In genomic region chr22:30326704-30327362, GRCh38 we compare ENCODE assay signal across 8 cellular contexts. TPM values are rescaled to one million over a fixed set of nuclear protein-coding genes. Genes with fewer than 3 reads are reported as not detected.
DNase-seq lines count a peak whose midpoint lies in the region; ATAC-seq and TF ChIP-seq lines count a peak whose summit lies in the region.

TSS of gene TBC1D10A (minus strand) at chr22:30326941. CDS start at chr22:30326881, 60 bp downstream.

- DNase-seq in DMS153 (lab: John Stamatoyannopoulos, UW): peak; percentile 89
- DNase-seq in Jurkat, Clone E6-1 (ENCODE audit: low read depth, low spot score): peak; percentile 89
- DNase-seq in PC-3: peak; percentile 92
- peak; percentile 93 for DNase-seq in activated T-cell treated with anti-CD3 and anti-CD28 coated beads, Interleukin-2, amount 50 U/mL, for 24 hours
- DNase-seq in stimulated activated CD8-positive, alpha-beta memory T cell treated with anti-CD3 and anti-CD28 coated beads, Interleukin-4, amount 100 ng/mL, for 4 hours (ENCODE audit: low read depth in 2 of 2, low spot score in 1 of 2): peak; percentile 74 to 86

- no peaks in the 10 kb centered on the region for H3K9me2 ChIP-seq in PC-3 (replicated peaks; ENCODE audit: low read length)

- CTCF ChIA-PET in PC-3 (lab: Charles Lee): interaction anchor here (0.6 to 2.5 kb wide), 5 partner anchors 17 to 238 kb away, joined by 3 to 33 read pairs (median 4); partner anchors contain the start of gene CASTOR1

- H3K27me3 ChIP-seq in PC-3 (ENCODE audit: low read length) (no peaks in the 10 kb centered on the region), esophagus (ENCODE audit: control insufficient read depth in 1 of 2, insufficient read depth in 2 of 2, low read length in 2 of 2) (no peaks in the 10 kb centered on the region), mucosa of rectum (ENCODE audit: control insufficient read depth in 2 of 2, insufficient read depth in 2 of 2, low read length in 2 of 2) (no peaks in the 10 kb centered on the region)

- peak; percentile 90 for ATAC-seq in GM21619 (IDR thresholded peaks at IDR 0.05; ENCODE audit: unreplicated experiment)
- peak; percentile 88 for ATAC-seq in PC-3

- no TSS peak for BruUV-seq in PC-3 (replicated peaks; lab: Mats Ljungman, UMichigan)

- peaks cover 50% of the 10 kb centered on the region for H3K4me1 Mint-ChIP-seq in activated T-cell treated with anti-CD3 and anti-CD28 coated beads, Interleukin-2, amount 50 U/mL, for 24 hours (ENCODE audit: low read depth)

- peak within 1 kb of the TSS; percentile 81 for H2AFZ ChIP-seq in PC-3 (ENCODE audit: low read length)

- intact Hi-C loops in PC-3 (cut with micrococcal nuclease): loop anchor here (5.0 kb wide), 1 partner anchor 40 kb away; the partner anchor contains the start of gene CASTOR1

- POLR2A ChIA-PET in PC-3 (lab: Charles Lee; ENCODE audit: unreplicated experiment): interaction anchor here (0.5 to 1.2 kb wide), 6 partner anchors 30 to 97 kb away, joined by 3 to 13 read pairs (median 6); partner anchors contain the start of genes CCDC157 and SF3A1

- H3K9me3 ChIP-seq in PC-3 (ENCODE audit: low read length) (no peaks in the 10 kb centered on the region), esophagus (ENCODE audit: control insufficient read depth in 2 of 2, insufficient read depth in 1 of 2, low read depth in 1 of 2, low read length in 1 of 2) (no peaks in the 10 kb centered on the region), mucosa of rectum (ENCODE audit: control insufficient read depth in 2 of 2, low read length in 2 of 2) (no peaks in the 10 kb centered on the region)

- peak within 1 kb of the TSS; percentile 90 for H3K27ac Mint-ChIP-seq in activated T-cell treated with anti-CD3 and anti-CD28 coated beads, Interleukin-2, amount 50 U/mL, for 24 hours

- peak within 1 kb of the TSS; percentile 23 for H3K27ac ChIP-seq in PC-3 (ENCODE audit: low read length)
- H3K27ac ChIP-seq in esophagus (ENCODE audit: low read depth in 2 of 2, low read length in 1 of 2): peak within 1 kb of the TSS; percentile 87 to 94
- H3K27ac ChIP-seq in mucosa of rectum (ENCODE audit: low read depth in 2 of 2, low read length in 2 of 2): peak within 1 kb of the TSS; percentile 90 to 92

- H3K4me3 ChIP-seq in Jurkat, Clone E6-1 (ENCODE audit: low read length): peak within 1 kb of the TSS; percentile 75
- H3K4me3 ChIP-seq in PC-3 (ENCODE audit: low read length) (peak within 1 kb of the TSS; percentile 79), esophagus (ENCODE audit: low read depth in 1 of 2, low read length in 2 of 2) (peak within 1 kb of the TSS; percentile 56 to 95), mucosa of rectum (ENCODE audit: low read length in 2 of 2) (peak within 1 kb of the TSS; percentile 84 to 91)

- H3K36me3 ChIP-seq in PC-3 (ENCODE audit: low read depth, low read length) (no peaks in the 10 kb centered on the region; the same call in 1 of the 2 replicates), esophagus (ENCODE audit: control insufficient read depth in 2 of 2, insufficient read depth in 2 of 2, low read length in 1 of 2) (peaks cover 0 to 7% of the 10 kb centered on the region in 2 donors), mucosa of rectum (ENCODE audit: control insufficient read depth in 2 of 2, insufficient read depth in 2 of 2, low read length in 2 of 2) (peaks cover 4 to 11% of the 10 kb centered on the region in 2 donors)

- WGBS in esophagus, 2 donors: 0 to 1% methylated on average over 43 to 69 of the region's 69 CpGs

- no peaks in the 10 kb centered on the region for H4K20me1 ChIP-seq in PC-3 (ENCODE audit: low read length)

- peak within 1 kb of the TSS; percentile 77 for H3K9ac ChIP-seq in PC-3 (ENCODE audit: low read length)
- H3K9ac ChIP-seq in mucosa of rectum (ENCODE audit: low read depth in 1 of 2, low read length in 2 of 2): peak within 1 kb of the TSS; percentile 84 to 93

- H3K4me2 ChIP-seq in PC-3 (ENCODE audit: low read length): peak within 1 kb of the TSS; percentile 92

- no peaks in the 10 kb centered on the region for H3F3A ChIP-seq in PC-3 (ENCODE audit: low read length, unreplicated experiment)

- H3K9me3 Mint-ChIP-seq in activated T-cell treated with anti-CD3 and anti-CD28 coated beads, Interleukin-2, amount 50 U/mL, for 24 hours: no peaks in the 10 kb centered on the region

- H3K4me1 ChIP-seq in PC-3 (ENCODE audit: insufficient read depth, low read length): peaks cover 28% of the 10 kb centered on the region
- peaks cover 2 to 14% of the 10 kb centered on the region in 2 donors for H3K4me1 ChIP-seq in esophagus (ENCODE audit: control insufficient read depth in 2 of 2, insufficient read depth in 2 of 2, low read length in 1 of 2)
- H3K4me1 ChIP-seq in mucosa of rectum (ENCODE audit: control insufficient read depth in 2 of 2, insufficient read depth in 2 of 2, low read length in 2 of 2): peaks cover 27 to 43% of the 10 kb centered on the region in 2 donors

- TF ChIP-seq CTCF in PC-3 (conservative IDR thresholded peaks at IDR 0.05; ENCODE audit: low read depth, low read length): no peak

- H3K36me3 Mint-ChIP-seq in activated T-cell treated with anti-CD3 and anti-CD28 coated beads, Interleukin-2, amount 50 U/mL, for 24 hours (ENCODE audit: low read depth): peaks cover 55% of the 10 kb centered on the region

- H3K27me3 Mint-ChIP-seq in activated T-cell treated with anti-CD3 and anti-CD28 coated beads, Interleukin-2, amount 50 U/mL, for 24 hours: no peaks in the 10 kb centered on the region

- H3K4me3 Mint-ChIP-seq in activated T-cell treated with anti-CD3 and anti-CD28 coated beads, Interleukin-2, amount 50 U/mL, for 24 hours: peak within 1 kb of the TSS; percentile 84

- H3K79me2 ChIP-seq in PC-3 (ENCODE audit: low read length): peaks cover 33% of the 10 kb centered on the region

RNA-seq across cellular contexts. Expression of gene TBC1D10A, which starts in this region (rescaled TPM):
- 24.0 TPM for polyA plus RNA-seq in Jurkat, Clone E6-1 (2012; ENCODE audit: insufficient read depth, insufficient read length)
- 12.6 and 19.5 TPM in 2 replicates for total RNA-seq in PC-3 (2014; rRNA removed)
- 10 to 100 TPM; 30.4 to 35.3 TPM for polyA plus RNA-seq in esophagus

Comparison
In these comparisons a context has a peak if more than half of its experiments do, and no peak if none do; other contexts are left out.
1. Peak in every context shown above with its lines: DNase-seq, ATAC-seq, H3K4me3 ChIP-seq and H3K27ac ChIP-seq.
2. H3K27ac ChIP-seq: peak in every context shown above with its lines; median percentile 91 in mucosa of rectum; 90 in esophagus; 23 in PC-3.